9 cellular contexts compared by ENCODE assay signal in genomic region chr2:96856776-96857673, GRCh38. TPM values are rescaled to one million over a fixed set of nuclear protein-coding genes. Genes with fewer than 3 reads are reported as not detected.
A peak's percentile ranks its signal among the peaks of the same experiment; 100 is the strongest.
DNase-seq lines count a peak whose midpoint lies in the region; ATAC-seq, FAIRE-seq and TF ChIP-seq lines count a peak whose summit lies in the region.
"Had no signal": no experiment of that assay in that cellular context is flagged by ENCODE, and none has a peak within 500 bp of the region (broad histone marks: within the 10 kb centered on the region; RNA-seq: fewer than 3 reads in every experiment).

No MANE protein-coding gene starts in this region.

- TF ChIP-seq CTCF in brain (conservative IDR thresholded peaks at IDR 0.05): no peak
- no peak for TF ChIP-seq CTCF in D721Med (IDR thresholded peaks at IDR 0.05; ENCODE audit: insufficient read depth, missing control alignments)

- peak; percentile 48 for DNase-seq in DMS 273 (lab: John Stamatoyannopoulos, UW; ENCODE audit: unreplicated experiment)
- DNase-seq in DMS 273 treated with DMSO at 0.1 percent for 48 hours (lab: John Stamatoyannopoulos, UW): no peak
- DNase-seq in OCI-M1 (lab: John Stamatoyannopoulos, UW): peak; percentile 49
- DNase-seq in kidney tubule cell (ENCODE audit: low spot score): peak; percentile 53
- peak; percentile 35 for DNase-seq in stimulated activated naive CD8-positive, alpha-beta T cell treated with anti-CD3 and anti-CD28 coated beads, Interleukin-15, Interleukin-2, amounts not matched to agents 100 U/mL and 50 U/mL, for 24 hours
- no peak for DNase-seq in D721Med (ENCODE audit: insufficient read length, low spot score)

- H3K27ac Mint-ChIP-seq in brain: peak overlapping the region; percentile 23 to 96 (median 92)

- H3K4me3 Mint-ChIP-seq in brain: peak overlapping the region; percentile 87 to 93 (median 90)

- H3K9me3 Mint-ChIP-seq in brain: no peaks in the 10 kb centered on the region

- peak; percentile 24 for ATAC-seq in HG02970 (IDR thresholded peaks at IDR 0.05; ENCODE audit: low FRiP score, unreplicated experiment)
- no peak for ATAC-seq in stimulated activated naive CD8-positive, alpha-beta T cell treated with anti-CD3 and anti-CD28 coated beads, Interleukin-15, Interleukin-2, amounts not matched to agents 100 U/mL and 50 U/mL, for 24 hours

- H3K36me3 Mint-ChIP-seq in brain: peaks cover 38% of the 10 kb centered on the region

- H3K27me3 Mint-ChIP-seq in brain: peaks cover 4% of the 10 kb centered on the region

- FAIRE-seq in D721Med (lab: Jason Lieb, UNC): no peak
- FAIRE-seq: A204.1 had no signal

- peaks cover 45% of the 10 kb centered on the region for H3K4me1 Mint-ChIP-seq in brain

RNA-seq across cellular contexts. Expression of gene ANKRD39, which starts 0.8 kb away (rescaled TPM):
- 20.7 TPM for polyA plus RNA-seq in brain (ENCODE audit: insufficient read depth, low read depth, low replicate concordance)

RNA-seq across cellular contexts. Expression of gene SEMA4C, which starts 12.9 kb away (rescaled TPM):
- 32.9 TPM for polyA plus RNA-seq in brain (ENCODE audit: insufficient read depth, low read depth, low replicate concordance)

RNA-seq across cellular contexts. Expression of gene ANKRD23, which starts 13.2 kb away (rescaled TPM):
- 0.73 TPM for polyA plus RNA-seq in brain (ENCODE audit: insufficient read depth, low read depth, low replicate concordance)

RNA-seq across cellular contexts. Expression of gene CNNM3, which starts 41.0 kb away (rescaled TPM):
- 21.5 TPM for polyA plus RNA-seq in brain (ENCODE audit: insufficient read depth, low read depth, low replicate concordance)

Comparison
In these comparisons a context has a peak if more than half of its experiments do, and no peak if none do; other contexts are left out.
1. DNase-seq: peak in DMS 273 (single experiment), OCI-M1 (single experiment), kidney tubule cell (single experiment) and stimulated activated naive CD8-positive, alpha-beta T cell treated with anti-CD3 and anti-CD28 coated beads, Interleukin-15, Interleukin-2, amounts not matched to agents 100 U/mL and 50 U/mL, for 24 hours (single experiment); none in DMS 273 treated with DMSO at 0.1 percent for 48 hours (single experiment) and D721Med (single experiment).